ENCODE assay signal across 8 cellular contexts in genomic region chrX:127702527-127702926, GRCh38.
"Had no signal": no experiment of that assay in that cellular context is flagged by ENCODE, and none has a peak within 500 bp of the region (broad histone marks: within the 10 kb centered on the region; RNA-seq: fewer than 3 reads in every experiment).

No MANE protein-coding gene starts in this region.

- H3K4me3 ChIP-seq: GM12878 had no signal

- FAIRE-seq: G401.6, GM12878, GM12891, GM12892, GM18507, GM19239 had no signal

- ATAC-seq: GM12878 had no signal

- DNase-seq: GDM1, GF-D8 had no signal
